26 cellular contexts compared by ENCODE assay signal in genomic region chr1:115669886-115670285, GRCh38. TPM values are rescaled to one million over a fixed set of nuclear protein-coding genes. Genes with fewer than 3 reads are reported as not detected.
DNase-seq lines count a peak whose midpoint lies in the region; ATAC-seq and TF ChIP-seq lines count a peak whose summit lies in the region.
"Had no signal": no experiment of that assay in that cellular context is flagged by ENCODE, and none has a peak within 500 bp of the region (broad histone marks: within the 10 kb centered on the region; RNA-seq: fewer than 3 reads in every experiment).

No MANE protein-coding gene starts in this region.

- intact Hi-C loops in PC-9 (cut with micrococcal nuclease; ENCODE audit: unreplicated experiment) (loop anchor here (2.0 kb wide), 2 partner anchors 27 to 45 kb away; no protein-coding TSS in a partner anchor), esophagus muscularis mucosa (cut with DNase I) (no loop called here)
- intact Hi-C loops in CD4-positive, alpha-beta T cell (cut with DNase I, micrococcal nuclease), result no loop called here

- 85% methylated on average over 1 of the region's 1 CpG for WGBS in esophagus muscularis mucosa

- peaks cover 65% of the 10 kb centered on the region for H3K79me2 ChIP-seq in PC-9 (ENCODE audit: low read depth)

- H3K27ac ChIP-seq in PC-9 (peak overlapping the region; percentile 89), esophagus muscularis mucosa (replicated peaks in 1 of 4) (peak overlapping the region in 3 of 4 donors; percentile 56 to 70 (median 67)), rectal smooth muscle tissue (ENCODE audit: low read depth, low read length) (peak overlapping the region; percentile 72)
- no peak overlapping the region for H3K27ac ChIP-seq in CD4-positive, alpha-beta T cell (ENCODE audit: low read depth, low read length)
- H3K27ac ChIP-seq: testis, vagina, WERI-Rb-1 had no signal

- TF ChIP-seq CTCF in PC-9 (conservative IDR thresholded peaks at IDR 0.05) (no peak), esophagus muscularis mucosa (IDR thresholded peaks at IDR 0.05) (no peak)
- TF ChIP-seq CTCF in CD4-positive, alpha-beta T cell (IDR thresholded peaks at IDR 0.05), result no peak

- H3K4me3 ChIP-seq in PC-9, result no peak overlapping the region
- H3K4me3 ChIP-seq in esophagus muscularis mucosa, result no peak overlapping the region
- no peak overlapping the region for H3K4me3 ChIP-seq in rectal smooth muscle tissue (ENCODE audit: low read length)
- H3K4me3 ChIP-seq: heart left ventricle, testis, vagina had no signal

- no peaks in the 10 kb centered on the region for H4K20me1 ChIP-seq in PC-9 (ENCODE audit: insufficient read depth)

- POLR2A ChIA-PET in PC-9 (lab: Charles Lee; ENCODE audit: unreplicated experiment), result interaction anchor here (0.7 kb wide), 1 partner anchor 351 kb away, joined by 5 read pairs; no protein-coding TSS in a partner anchor
- POLR2A ChIA-PET in CD4-positive, alpha-beta T cell (lab: Charles Lee), result no interaction called here

- H3K27me3 ChIP-seq in PC-9 (ENCODE audit: insufficient read depth, low read depth) (no peaks in the 10 kb centered on the region), esophagus muscularis mucosa (no peaks in the 10 kb centered on the region), rectal smooth muscle tissue (ENCODE audit: control insufficient read depth, insufficient read depth, low read length) (no peaks in the 10 kb centered on the region)
- H3K27me3 ChIP-seq in CD4-positive, alpha-beta T cell (ENCODE audit: control insufficient read depth, insufficient read depth, low read length), result no peaks in the 10 kb centered on the region
- H3K27me3 ChIP-seq: heart left ventricle, testis, vagina had no signal

- H3K36me3 ChIP-seq in PC-9 (ENCODE audit: low read depth), result peaks cover 57% of the 10 kb centered on the region
- peaks cover 0 to 25% (median 14%) of the 10 kb centered on the region in 4 donors for H3K36me3 ChIP-seq in esophagus muscularis mucosa
- H3K36me3 ChIP-seq in rectal smooth muscle tissue (ENCODE audit: control insufficient read depth, insufficient read depth, low read length), result peaks cover 3% of the 10 kb centered on the region
- H3K36me3 ChIP-seq: WERI-Rb-1 had no signal

- DNase-seq in ELR (ENCODE audit: low read depth) (peak; percentile 21), PC-9 (no peak), esophagus muscularis mucosa (ENCODE audit: extremely low spot score) (no peak), midbrain (lab: John Stamatoyannopoulos, UW) (no peak)
- no peak for DNase-seq in CD4-positive, alpha-beta T cell
- DNase-seq in activated T-cell treated with anti-CD3 and anti-CD28 coated beads, Interleukin-2, amount 50 U/mL, for 72 hours, result no peak
- DNase-seq: activated CD4-positive, alpha-beta T cell treated with anti-CD3 and anti-CD28 coated beads, Interleukin-2, amount 10 ng/mL, durations not matched to agents 24 days and 14 days; activated naive CD4-positive, alpha-beta T cell treated with anti-CD3 and anti-CD28 coated beads, Interleukin-2, amount 50 U/mL, for 16 hours; dermis blood vessel endothelial cell; GOT3; heart left ventricle; Karpas-422; NCI-H1105; NCI-H2029 treated with DMSO at 0.1 percent for 48 hours; NCI-H2227 treated with DMSO at 0.1 percent for 48 hours; NCI-H748 treated with DMSO at 0.1 percent for 48 hours; nucleus accumbens; retina; stimulated activated CD4-positive, alpha-beta T cell treated with anti-CD3 and anti-CD28 coated beads, Interleukin-4, amount 100 ng/mL, for 1 hour; stimulated activated naive B cell treated with anti-CD40 and anti-IgM and Interleukin-4, amounts not matched to agents 10 μg/mL and 1 μg/mL and 100 μg/mL, for 72 hours; testis; WERI-Rb-1 had no signal

- CTCF ChIA-PET in PC-9 (lab: Charles Lee), result no interaction called here
- CTCF ChIA-PET in CD4-positive, alpha-beta T cell (lab: Charles Lee), result no interaction called here

- H3K9me3 ChIP-seq in PC-9 (ENCODE audit: insufficient read depth, low read depth), result 0 out of 2 replicates have a peak, but pooled peaks cover 9% of the 10 kb centered on the region
- no peaks in the 10 kb centered on the region for H3K9me3 ChIP-seq in esophagus muscularis mucosa
- no peaks in the 10 kb centered on the region for H3K9me3 ChIP-seq in CD4-positive, alpha-beta T cell (ENCODE audit: control insufficient read depth, low read length)
- H3K9me3 ChIP-seq: testis, vagina had no signal

- H3K9me3 Mint-ChIP-seq in CD4-positive, alpha-beta T cell, result no peaks in the 10 kb centered on the region
- H3K9me3 Mint-ChIP-seq in activated T-cell treated with anti-CD3 and anti-CD28 coated beads, Interleukin-2, amount 50 U/mL, for 72 hours, result peaks cover 1 to 2% of the 10 kb centered on the region in 2 donors
- H3K9me3 Mint-ChIP-seq: activated CD4-positive, alpha-beta T cell treated with anti-CD3 and anti-CD28 coated beads, Interleukin-2, amount 10 ng/mL, durations not matched to agents 24 days and 14 days had no signal

- no TSS peak for BruUV-seq in PC-9 (replicated peaks; lab: Mats Ljungman, UMichigan)

- H3K27me3 Mint-ChIP-seq in CD4-positive, alpha-beta T cell, result no peaks in the 10 kb centered on the region
- no peaks in the 10 kb centered on the region for H3K27me3 Mint-ChIP-seq in activated T-cell treated with anti-CD3 and anti-CD28 coated beads, Interleukin-2, amount 50 U/mL, for 72 hours (ENCODE audit: low read depth)
- H3K27me3 Mint-ChIP-seq: activated CD4-positive, alpha-beta T cell treated with anti-CD3 and anti-CD28 coated beads, Interleukin-2, amount 10 ng/mL, durations not matched to agents 24 days and 14 days; stimulated activated naive B cell treated with anti-CD40 and anti-IgM and Interleukin-4, amounts not matched to agents 10 μg/mL and 1 μg/mL and 100 μg/mL, for 72 hours had no signal

- peaks cover 51% of the 10 kb centered on the region for H3F3A ChIP-seq in PC-9 (ENCODE audit: insufficient read depth, low read depth)

- no peaks in the 10 kb centered on the region for H3K9me2 ChIP-seq in PC-9 (ENCODE audit: insufficient read depth)

- H3K36me3 Mint-ChIP-seq in CD4-positive, alpha-beta T cell (ENCODE audit: low read depth), result no peaks in the 10 kb centered on the region
- H3K36me3 Mint-ChIP-seq in activated T-cell treated with anti-CD3 and anti-CD28 coated beads, Interleukin-2, amount 50 U/mL, for 72 hours (ENCODE audit: insufficient read depth in 2 of 2), result peaks cover 0 to 5% of the 10 kb centered on the region in 2 donors
- H3K36me3 Mint-ChIP-seq: stimulated activated naive B cell treated with anti-CD40 and anti-IgM and Interleukin-4, amounts not matched to agents 10 μg/mL and 1 μg/mL and 100 μg/mL, for 72 hours had no signal

- no peak overlapping the region for H3K4me3 Mint-ChIP-seq in CD4-positive, alpha-beta T cell
- no peak overlapping the region for H3K4me3 Mint-ChIP-seq in activated T-cell treated with anti-CD3 and anti-CD28 coated beads, Interleukin-2, amount 50 U/mL, for 72 hours
- H3K4me3 Mint-ChIP-seq: activated CD4-positive, alpha-beta T cell treated with anti-CD3 and anti-CD28 coated beads, Interleukin-2, amount 10 ng/mL, durations not matched to agents 24 days and 14 days; activated T-helper 1 cell treated with anti-CD3 and anti-CD28 coated beads, Interleukin-12 subunit alpha, Interleukin-12 subunit beta, Interleukin-2, Interleukin-4 antibody, amounts not matched to agents 30 ng/mL and 10 ng/mL and 1 ng/mL, durations not matched to agents 14 hours and 24 hours and 36 hours; stimulated activated naive B cell treated with anti-CD40 and anti-IgM and Interleukin-4, amounts not matched to agents 10 μg/mL and 1 μg/mL and 100 μg/mL, for 72 hours had no signal

- no peak overlapping the region for H2AFZ ChIP-seq in PC-9

- no peak overlapping the region for H3K9ac ChIP-seq in rectal smooth muscle tissue (ENCODE audit: low read length)

- ATAC-seq in CD4-positive, alpha-beta T cell (ENCODE audit: poor library complexity), result no peak
- no peak for ATAC-seq in activated T-cell treated with anti-CD3 and anti-CD28 coated beads, Interleukin-2, amount 50 U/mL, for 72 hours (replicated peaks in 1 of 2)
- ATAC-seq in GM19324 (IDR thresholded peaks at IDR 0.05; ENCODE audit: low FRiP score, unreplicated experiment), result no peak
- ATAC-seq: heart left ventricle; stimulated activated naive B cell treated with anti-CD40 and anti-IgM and Interleukin-4, amounts not matched to agents 10 μg/mL and 1 μg/mL and 100 μg/mL, for 72 hours had no signal

- peak overlapping the region; percentile 68 for H3K4me2 ChIP-seq in PC-9

- TF ChIP-seq EP300 in esophagus muscularis mucosa (IDR thresholded peaks at IDR 0.05), result no peak

- TF ChIP-seq POLR2A in esophagus muscularis mucosa (IDR thresholded peaks at IDR 0.05; ENCODE audit: low read depth), result no peak

- H3K4me1 ChIP-seq in PC-9 (replicated peaks; ENCODE audit: insufficient read depth), result peaks cover 65% of the 10 kb centered on the region
- peaks cover 27 to 85% (median 81%) of the 10 kb centered on the region in 4 donors for H3K4me1 ChIP-seq in esophagus muscularis mucosa
- peaks cover 47% of the 10 kb centered on the region for H3K4me1 ChIP-seq in rectal smooth muscle tissue (ENCODE audit: control insufficient read depth, insufficient read depth, low read length)
- H3K4me1 ChIP-seq: testis had no signal

- no peak overlapping the region for H3K27ac Mint-ChIP-seq in CD4-positive, alpha-beta T cell
- no peak overlapping the region for H3K27ac Mint-ChIP-seq in activated T-cell treated with anti-CD3 and anti-CD28 coated beads, Interleukin-2, amount 50 U/mL, for 72 hours
- H3K27ac Mint-ChIP-seq: activated CD4-positive, alpha-beta T cell treated with anti-CD3 and anti-CD28 coated beads, Interleukin-2, amount 10 ng/mL, durations not matched to agents 24 days and 14 days; activated T-helper 1 cell treated with anti-CD3 and anti-CD28 coated beads, Interleukin-12 subunit alpha, Interleukin-12 subunit beta, Interleukin-2, Interleukin-4 antibody, amounts not matched to agents 30 ng/mL and 10 ng/mL and 1 ng/mL, durations not matched to agents 14 hours and 24 hours and 36 hours; stimulated activated naive B cell treated with anti-CD40 and anti-IgM and Interleukin-4, amounts not matched to agents 10 μg/mL and 1 μg/mL and 100 μg/mL, for 72 hours had no signal

- no peaks in the 10 kb centered on the region for H3K4me1 Mint-ChIP-seq in CD4-positive, alpha-beta T cell (ENCODE audit: low read depth)
- no peaks in the 10 kb centered on the region for H3K4me1 Mint-ChIP-seq in activated T-cell treated with anti-CD3 and anti-CD28 coated beads, Interleukin-2, amount 50 U/mL, for 72 hours (ENCODE audit: low read depth)
- H3K4me1 Mint-ChIP-seq: stimulated activated naive B cell treated with anti-CD40 and anti-IgM and Interleukin-4, amounts not matched to agents 10 μg/mL and 1 μg/mL and 100 μg/mL, for 72 hours had no signal

RNA-seq across cellular contexts. Expression of gene VANGL1, which starts 28.1 kb away (rescaled TPM):
- total RNA-seq in PC-9 (2021) (33.4 and 43.0 TPM in 2 replicates), esophagus muscularis mucosa (10 to 100 TPM in 1 of 4 donors, 1 to 10 TPM in 3; 6.3 to 11.7 (median 8.1) TPM)
- 1 to 10 TPM; 1.1 to 1.8 TPM for total RNA-seq in CD4-positive, alpha-beta T cell
- total RNA-seq in activated T-cell treated with anti-CD3 and anti-CD28 coated beads, Interleukin-2, amount 50 U/mL, for 72 hours, result 1 to 10 TPM; 3.8 to 7.0 TPM
